Comparison of ENCODE assay signal across 1 cellular context in genomic region chr4:87006531-87007344, GRCh38.
TF ChIP-seq lines count a peak whose summit lies in the region.

No MANE protein-coding gene starts in this region.

TF ChIP-seq in HepG2, 621 proteins besides CTCF, POLR2A, EP300 and RAD21 (continued from another document and continues in another):
- TF ChIP-seq, protein P1, sequence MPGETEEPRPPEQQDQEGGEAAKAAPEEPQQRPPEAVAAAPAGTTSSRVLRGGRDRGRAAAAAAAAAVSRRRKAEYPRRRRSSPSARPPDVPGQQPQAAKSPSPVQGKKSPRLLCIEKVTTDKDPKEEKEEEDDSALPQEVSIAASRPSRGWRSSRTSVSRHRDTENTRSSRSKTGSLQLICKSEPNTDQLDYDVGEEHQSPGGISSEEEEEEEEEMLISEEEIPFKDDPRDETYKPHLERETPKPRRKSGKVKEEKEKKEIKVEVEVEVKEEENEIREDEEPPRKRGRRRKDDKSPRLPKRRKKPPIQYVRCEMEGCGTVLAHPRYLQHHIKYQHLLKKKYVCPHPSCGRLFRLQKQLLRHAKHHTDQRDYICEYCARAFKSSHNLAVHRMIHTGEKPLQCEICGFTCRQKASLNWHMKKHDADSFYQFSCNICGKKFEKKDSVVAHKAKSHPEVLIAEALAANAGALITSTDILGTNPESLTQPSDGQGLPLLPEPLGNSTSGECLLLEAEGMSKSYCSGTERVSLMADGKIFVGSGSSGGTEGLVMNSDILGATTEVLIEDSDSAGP (CRISPR knock-in tag; IDR thresholded peaks at IDR 0.05; ENCODE audit: borderline replicate concordance), result peak; percentile 95
- TF ChIP-seq MXD4 (CRISPR knock-in tag; IDR thresholded peaks at IDR 0.05) (no peak; the same call in 1 of the 2 replicates), SIN3B (IDR thresholded peaks at IDR 0.05; ENCODE audit: low read length) (no peak), XRCC5 (optimal IDR thresholded peaks at IDR 0.05; ENCODE audit: low read length) (no peak), HMGA1 (CRISPR knock-in tag; conservative IDR thresholded peaks at IDR 0.05) (no peak), SOX13 (IDR thresholded peaks at IDR 0.05) (no peak), SOX13 (CRISPR knock-in tag; conservative IDR thresholded peaks at IDR 0.05 in 1 of 2, IDR thresholded peaks at IDR 0.05 in 1 of 2) (peak in 1 of 2 experiments; percentile 37; a peak in 1 of 4 replicates), GZF1 (CRISPR knock-in tag; IDR thresholded peaks at IDR 0.05) (peak; percentile 73), ATF7-NPFF (CRISPR knock-in tag; IDR thresholded peaks at IDR 0.05; ENCODE audit: low read depth) (peak; percentile 91), MAFK (conservative IDR thresholded peaks at IDR 0.05 in 1 of 2, IDR thresholded peaks at IDR 0.05 in 1 of 2; ENCODE audit: low read length in 2 of 2) (no peak), ZNF143 (CRISPR knock-in tag; IDR thresholded peaks at IDR 0.05) (no peak), ZNF652 (CRISPR knock-in tag; IDR thresholded peaks at IDR 0.05; ENCODE audit: borderline replicate concordance, low read depth) (no peak), ZNF235 (CRISPR knock-in tag; IDR thresholded peaks at IDR 0.05; ENCODE audit: borderline replicate concordance) (no peak), PHF21A (CRISPR knock-in tag; IDR thresholded peaks at IDR 0.05) (peak; percentile 89), IKZF4 (CRISPR knock-in tag; IDR thresholded peaks at IDR 0.05; ENCODE audit: borderline replicate concordance, low read depth, not compliant biosample characterization) (peak; percentile 92), ZNF431 (CRISPR knock-in tag; IDR thresholded peaks at IDR 0.05; ENCODE audit: borderline replicate concordance, low read depth) (peak; percentile 23; the same call in 1 of the 2 replicates), ZNF567 (CRISPR knock-in tag; IDR thresholded peaks at IDR 0.05; ENCODE audit: borderline replicate concordance) (no peak; the same call in 1 of the 2 replicates), HMG20A (CRISPR knock-in tag; IDR thresholded peaks at IDR 0.05; ENCODE audit: borderline replicate concordance) (no peak), SRSF9 (IDR thresholded peaks at IDR 0.05; ENCODE audit: borderline replicate concordance, insufficient read depth, low read depth, low read length, poor library complexity, severe bottlenecking) (no peak), HNRNPH1 (optimal IDR thresholded peaks at IDR 0.05; ENCODE audit: low read depth, low read length) (peak; percentile 70), TBP (CRISPR knock-in tag; IDR thresholded peaks at IDR 0.05) (no peak), NFIB (CRISPR knock-in tag; IDR thresholded peaks at IDR 0.05; ENCODE audit: borderline replicate concordance) (no peak), ZNF792 (CRISPR knock-in tag; IDR thresholded peaks at IDR 0.05) (peak; percentile 57), ZNF660 (CRISPR knock-in tag; IDR thresholded peaks at IDR 0.05; ENCODE audit: borderline replicate concordance, low read depth) (no peak), ZNF296 (CRISPR knock-in tag; conservative IDR thresholded peaks at IDR 0.05) (0 out of 2 replicates have a peak, but pooled peaks have one; percentile 62), SRF (IDR thresholded peaks at IDR 0.05; ENCODE audit: low read depth, low read length) (no peak), ZSCAN20 (CRISPR knock-in tag; IDR thresholded peaks at IDR 0.05; ENCODE audit: borderline replicate concordance) (peak; percentile 91; the same call in 1 of the 2 replicates), SCMH1 (CRISPR knock-in tag; IDR thresholded peaks at IDR 0.05; ENCODE audit: borderline replicate concordance) (no peak), TCF12 (IDR thresholded peaks at IDR 0.05) (no peak), TCF12 (CRISPR knock-in tag; IDR thresholded peaks at IDR 0.05) (peak; percentile 61; the same call in 1 of the 2 replicates), TERF1 (CRISPR knock-in tag; IDR thresholded peaks at IDR 0.05) (no peak), POLR2G (IDR thresholded peaks at IDR 0.05; ENCODE audit: low read depth, low read length) (peak; percentile 100), ZBTB39 (CRISPR knock-in tag; IDR thresholded peaks at IDR 0.05) (peak; percentile 46; the same call in 1 of the 2 replicates), SMAD9 (CRISPR knock-in tag; IDR thresholded peaks at IDR 0.05) (no peak; the same call in 1 of the 2 replicates), KDM5B (CRISPR knock-in tag; IDR thresholded peaks at IDR 0.05; ENCODE audit: borderline replicate concordance) (peak; percentile 93), ZNF782 (CRISPR knock-in tag; IDR thresholded peaks at IDR 0.05; ENCODE audit: borderline replicate concordance) (0 out of 2 replicates have a peak, but pooled peaks have one; percentile 47), ELF1 (CRISPR knock-in tag; IDR thresholded peaks at IDR 0.05) (peak; percentile 38; the same call in 1 of the 2 replicates), ZFAT (CRISPR knock-in tag; conservative IDR thresholded peaks at IDR 0.05) (peak; percentile 61; the same call in 1 of the 2 replicates), ATAD3A (CRISPR knock-in tag; IDR thresholded peaks at IDR 0.05) (no peak), SNAPC2 (CRISPR knock-in tag; IDR thresholded peaks at IDR 0.05) (no peak; the same call in 1 of the 2 replicates), ZNF124 (CRISPR knock-in tag; IDR thresholded peaks at IDR 0.05) (0 out of 2 replicates have a peak, but pooled peaks have one; percentile 12), ZIK1 (CRISPR knock-in tag; IDR thresholded peaks at IDR 0.05; ENCODE audit: borderline replicate concordance, low read depth) (peak; percentile 89), ZNF766 (CRISPR knock-in tag; IDR thresholded peaks at IDR 0.05; ENCODE audit: borderline replicate concordance) (peak; percentile 52), ZNF557 (CRISPR knock-in tag; IDR thresholded peaks at IDR 0.05) (no peak; the same call in 1 of the 2 replicates), PHB2 (IDR thresholded peaks at IDR 0.05; ENCODE audit: partially characterized antibody) (no peak), FOXO1 (CRISPR knock-in tag; IDR thresholded peaks at IDR 0.05) (peak; percentile 51; the same call in 1 of the 2 replicates), SMC3 (IDR thresholded peaks at IDR 0.05; ENCODE audit: low read length) (peak; percentile 22; the same call in 1 of the 2 replicates), ERF (CRISPR knock-in tag; IDR thresholded peaks at IDR 0.05) (peak; percentile 86; the same call in 1 of the 2 replicates), LBX2 (CRISPR knock-in tag; IDR thresholded peaks at IDR 0.05; ENCODE audit: borderline replicate concordance) (no peak), ZNF83 (CRISPR knock-in tag; IDR thresholded peaks at IDR 0.05; ENCODE audit: borderline replicate concordance) (peak; percentile 91; the same call in 1 of the 2 replicates), ZNF383 (CRISPR knock-in tag; IDR thresholded peaks at IDR 0.05; ENCODE audit: borderline replicate concordance) (no peak), ZNF678 (CRISPR knock-in tag; IDR thresholded peaks at IDR 0.05) (0 out of 2 replicates have a peak, but pooled peaks have one; percentile 60), FOXA1 (IDR thresholded peaks at IDR 0.05) (no peak), FOXA1 (CRISPR knock-in tag; IDR thresholded peaks at IDR 0.05) (0 out of 2 replicates have a peak, but pooled peaks have one; percentile 5), ZNF280B (CRISPR knock-in tag; IDR thresholded peaks at IDR 0.05; ENCODE audit: borderline replicate concordance) (no peak), EZH2 (conservative IDR thresholded peaks at IDR 0.05; ENCODE audit: low read depth, low read length) (no peak), ZNF468 (CRISPR knock-in tag; IDR thresholded peaks at IDR 0.05) (no peak), ZNF773 (CRISPR knock-in tag; IDR thresholded peaks at IDR 0.05; ENCODE audit: borderline replicate concordance) (peak; percentile 6; the same call in 1 of the 2 replicates), ZNF382 (CRISPR knock-in tag; IDR thresholded peaks at IDR 0.05; ENCODE audit: borderline replicate concordance) (no peak), POLR2AphosphoS2 (IDR thresholded peaks at IDR 0.05; ENCODE audit: low read depth, low read length) (no peak), NFYB (CRISPR knock-in tag; IDR thresholded peaks at IDR 0.05) (peak; percentile 75)
- TF ChIP-seq, protein P2, sequence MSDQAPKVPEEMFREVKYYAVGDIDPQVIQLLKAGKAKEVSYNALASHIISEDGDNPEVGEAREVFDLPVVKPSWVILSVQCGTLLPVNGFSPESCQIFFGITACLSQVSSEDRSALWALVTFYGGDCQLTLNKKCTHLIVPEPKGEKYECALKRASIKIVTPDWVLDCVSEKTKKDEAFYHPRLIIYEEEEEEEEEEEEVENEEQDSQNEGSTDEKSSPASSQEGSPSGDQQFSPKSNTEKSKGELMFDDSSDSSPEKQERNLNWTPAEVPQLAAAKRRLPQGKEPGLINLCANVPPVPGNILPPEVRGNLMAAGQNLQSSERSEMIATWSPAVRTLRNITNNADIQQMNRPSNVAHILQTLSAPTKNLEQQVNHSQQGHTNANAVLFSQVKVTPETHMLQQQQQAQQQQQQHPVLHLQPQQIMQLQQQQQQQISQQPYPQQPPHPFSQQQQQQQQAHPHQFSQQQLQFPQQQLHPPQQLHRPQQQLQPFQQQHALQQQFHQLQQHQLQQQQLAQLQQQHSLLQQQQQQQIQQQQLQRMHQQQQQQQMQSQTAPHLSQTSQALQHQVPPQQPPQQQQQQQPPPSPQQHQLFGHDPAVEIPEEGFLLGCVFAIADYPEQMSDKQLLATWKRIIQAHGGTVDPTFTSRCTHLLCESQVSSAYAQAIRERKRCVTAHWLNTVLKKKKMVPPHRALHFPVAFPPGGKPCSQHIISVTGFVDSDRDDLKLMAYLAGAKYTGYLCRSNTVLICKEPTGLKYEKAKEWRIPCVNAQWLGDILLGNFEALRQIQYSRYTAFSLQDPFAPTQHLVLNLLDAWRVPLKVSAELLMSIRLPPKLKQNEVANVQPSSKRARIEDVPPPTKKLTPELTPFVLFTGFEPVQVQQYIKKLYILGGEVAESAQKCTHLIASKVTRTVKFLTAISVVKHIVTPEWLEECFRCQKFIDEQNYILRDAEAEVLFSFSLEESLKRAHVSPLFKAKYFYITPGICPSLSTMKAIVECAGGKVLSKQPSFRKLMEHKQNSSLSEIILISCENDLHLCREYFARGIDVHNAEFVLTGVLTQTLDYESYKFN (CRISPR knock-in tag; conservative IDR thresholded peaks at IDR 0.05), result peak; percentile 44
- TF ChIP-seq, protein P3, sequence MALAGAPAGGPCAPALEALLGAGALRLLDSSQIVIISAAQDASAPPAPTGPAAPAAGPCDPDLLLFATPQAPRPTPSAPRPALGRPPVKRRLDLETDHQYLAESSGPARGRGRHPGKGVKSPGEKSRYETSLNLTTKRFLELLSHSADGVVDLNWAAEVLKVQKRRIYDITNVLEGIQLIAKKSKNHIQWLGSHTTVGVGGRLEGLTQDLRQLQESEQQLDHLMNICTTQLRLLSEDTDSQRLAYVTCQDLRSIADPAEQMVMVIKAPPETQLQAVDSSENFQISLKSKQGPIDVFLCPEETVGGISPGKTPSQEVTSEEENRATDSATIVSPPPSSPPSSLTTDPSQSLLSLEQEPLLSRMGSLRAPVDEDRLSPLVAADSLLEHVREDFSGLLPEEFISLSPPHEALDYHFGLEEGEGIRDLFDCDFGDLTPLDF (CRISPR knock-in tag; IDR thresholded peaks at IDR 0.05), result peak; percentile 46
- TF ChIP-seq, protein P4, sequence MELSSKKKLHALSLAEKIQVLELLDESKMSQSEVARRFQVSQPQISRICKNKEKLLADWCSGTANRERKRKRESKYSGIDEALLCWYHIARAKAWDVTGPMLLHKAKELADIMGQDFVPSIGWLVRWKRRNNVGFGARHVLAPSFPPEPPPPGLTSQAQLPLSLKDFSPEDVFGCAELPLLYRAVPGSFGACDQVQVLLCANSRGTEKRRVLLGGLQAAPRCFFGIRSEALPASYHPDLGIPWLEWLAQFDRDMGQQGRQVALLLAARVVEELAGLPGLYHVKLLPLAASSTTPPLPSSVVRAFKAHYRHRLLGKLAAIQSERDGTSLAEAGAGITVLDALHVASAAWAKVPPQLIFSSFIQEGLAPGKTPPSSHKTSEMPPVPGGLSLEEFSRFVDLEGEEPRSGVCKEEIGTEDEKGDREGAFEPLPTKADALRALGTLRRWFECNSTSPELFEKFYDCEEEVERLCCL (CRISPR knock-in tag; IDR thresholded peaks at IDR 0.05; ENCODE audit: borderline replicate concordance), result peak; percentile 60; the same call in 1 of the 2 replicates
